ENCODE assay signal across 1 cellular context in genomic region chr5:181037365-181037861, GRCh38.
TF ChIP-seq lines count a peak whose summit lies in the region.

No MANE protein-coding gene starts in this region.

TF ChIP-seq in GM12878, 131 proteins besides CTCF, POLR2A, EP300 and RAD21 (continued from another document):
- TF ChIP-seq TBL1XR1 (IDR thresholded peaks at IDR 0.05; ENCODE audit: low read depth, low read length) (no peak), RB1 (IDR thresholded peaks at IDR 0.05; ENCODE audit: borderline replicate concordance) (no peak)
